Comparison of ENCODE assay signal across 9 cellular contexts in genomic region chr11:10304495-10305261, GRCh38. TPM values are rescaled to one million over a fixed set of nuclear protein-coding genes. Genes with fewer than 3 reads are reported as not detected.
DNase-seq lines count a peak whose midpoint lies in the region; ATAC-seq, FAIRE-seq and TF ChIP-seq lines count a peak whose summit lies in the region.
"Had no signal": no experiment of that assay in that cellular context is flagged by ENCODE, and none has a peak within 500 bp of the region (broad histone marks: within the 10 kb centered on the region; RNA-seq: fewer than 3 reads in every experiment).

Gene ADM, plus strand, starts transcription at chr11:10305073. Its CDS starts 628 bp downstream, at chr11:10305701.

- no TSS peak for BruUV-seq in mammary epithelial cell (replicated peaks; lab: Mats Ljungman, UMichigan)

- ATAC-seq in DND-41 (ENCODE audit: insufficient read depth, low read depth) (peak; percentile 35), GM21423 (IDR thresholded peaks at IDR 0.05; ENCODE audit: unreplicated experiment) (no peak), GM19351 (IDR thresholded peaks at IDR 0.05; ENCODE audit: unreplicated experiment) (no peak)

- H3K36me3 ChIP-seq in DND-41 (ENCODE audit: insufficient read depth, low read length), result peaks cover 3% of the 10 kb centered on the region; the same call in 1 of the 2 replicates
- 0 out of 2 replicates have a peak, but pooled peaks cover 3% of the 10 kb centered on the region for H3K36me3 ChIP-seq in SJSA1
- peaks cover 5% of the 10 kb centered on the region for H3K36me3 ChIP-seq in mammary epithelial cell (ENCODE audit: insufficient read depth, low read length)
- peaks cover 5% of the 10 kb centered on the region for H3K36me3 ChIP-seq in iPS-18a (ENCODE audit: control insufficient read depth, low read depth, low read length)

- H3K27me3 ChIP-seq in DND-41 (ENCODE audit: insufficient read depth, low read length, poor library complexity), result peaks cover 59% of the 10 kb centered on the region
- no peaks in the 10 kb centered on the region for H3K27me3 ChIP-seq in SJSA1 (replicated peaks)
- no peaks in the 10 kb centered on the region for H3K27me3 ChIP-seq in mammary epithelial cell (ENCODE audit: insufficient read depth, low read length)
- H3K27me3 ChIP-seq in iPS-18a (ENCODE audit: control insufficient read depth, insufficient read depth, low read length), result peaks cover 80% of the 10 kb centered on the region

- H3K4me2 ChIP-seq in DND-41 (ENCODE audit: insufficient read depth, low read length) (peak within 1 kb of the TSS; percentile 88), mammary epithelial cell (ENCODE audit: insufficient read depth, low read depth, low read length) (peak within 1 kb of the TSS; percentile 100)

- H3K9ac ChIP-seq in DND-41 (ENCODE audit: low read depth, low read length) (peak within 1 kb of the TSS; percentile 55), mammary epithelial cell (ENCODE audit: insufficient read depth, low read length) (peak within 1 kb of the TSS; percentile 91), iPS-18a (ENCODE audit: low read length) (peak within 1 kb of the TSS; percentile 78)

- H2AFZ ChIP-seq in DND-41 (ENCODE audit: low read depth, low read length), result peak within 1 kb of the TSS; percentile 68
- peak within 1 kb of the TSS; percentile 88 for H2AFZ ChIP-seq in mammary epithelial cell (ENCODE audit: low read depth, low read length)

- intact Hi-C loops in mammary epithelial cell (cut with micrococcal nuclease), result loop anchor here (1.0 to 2.0 kb wide), 3 partner anchors 182 to 729 kb away; no protein-coding TSS in a partner anchor

- peaks cover 74% of the 10 kb centered on the region for H3K4me1 ChIP-seq in DND-41 (ENCODE audit: insufficient read depth, low read length)
- H3K4me1 ChIP-seq in SJSA1 (replicated peaks), result peaks cover 62% of the 10 kb centered on the region
- H3K4me1 ChIP-seq in mammary epithelial cell (ENCODE audit: insufficient read depth, low read length), result peaks cover 49% of the 10 kb centered on the region
- peaks cover 26% of the 10 kb centered on the region for H3K4me1 ChIP-seq in iPS-18a (ENCODE audit: control insufficient read depth, low read depth, low read length)

- H4K20me1 ChIP-seq in DND-41 (ENCODE audit: insufficient read depth, low read length) (peaks cover 5% of the 10 kb centered on the region), mammary epithelial cell (ENCODE audit: insufficient read depth, low read length) (no peaks in the 10 kb centered on the region)

- DNase-seq in DND-41 (peak; percentile 44), HTR-8/SVneo (ENCODE audit: insufficient read length, low spot score) (peak; percentile 86), SJSA1 (ENCODE audit: low read depth in 1 of 2, low spot score in 2 of 2) (peak; percentile 87 to 90), mammary epithelial cell (peak; percentile 91), retinal pigment epithelial cell (ENCODE audit: low read depth) (no peak)

- dilution Hi-C loops in mammary epithelial cell (cut with HindIII; ENCODE audit: low sequenced_read_pairs), result loop anchor here (5.0 kb wide), 1 partner anchor 552 kb away; no protein-coding TSS in a partner anchor

- no peaks in the 10 kb centered on the region for H3K79me2 ChIP-seq in DND-41 (ENCODE audit: insufficient read depth, low read length)
- H3K79me2 ChIP-seq in mammary epithelial cell (ENCODE audit: insufficient read depth, low read length), result peaks cover 44% of the 10 kb centered on the region

- no peaks in the 10 kb centered on the region for H3K9me3 ChIP-seq in DND-41 (ENCODE audit: insufficient read depth, low read length, severe bottlenecking)
- no peaks in the 10 kb centered on the region for H3K9me3 ChIP-seq in SJSA1 (replicated peaks)
- H3K9me3 ChIP-seq in mammary epithelial cell (replicated peaks; ENCODE audit: insufficient read depth, low read length), result no peaks in the 10 kb centered on the region
- H3K9me3 ChIP-seq in iPS-18a (ENCODE audit: control insufficient read depth, low read depth, low read length), result no peaks in the 10 kb centered on the region

- FAIRE-seq in HTR-8/SVneo (lab: Jason Lieb, UNC), result peak; percentile 48
- FAIRE-seq: islet of Langerhans had no signal

- CTCF ChIA-PET in mammary epithelial cell (lab: Charles Lee; ENCODE audit: low non-redundant PET), result interaction anchor here (0.6 to 0.7 kb wide), 5 partner anchors 89 to 1167 kb away, joined by 3 to 9 read pairs (median 6); no protein-coding TSS in a partner anchor

- in situ Hi-C loops in mammary epithelial cell (cut with MboI; ENCODE audit: low sequenced_read_pairs in 2 of 2), result loop anchor here (10.0 to 25.0 kb wide), 5 partner anchors 100 to 692 kb away; no protein-coding TSS in a partner anchor

- WGBS in mammary epithelial cell (ENCODE audit: low coverage, missing lambda C conversion rate), result under 1% methylated on average over 18 of the region's 48 CpGs

- H3K27ac ChIP-seq in DND-41 (ENCODE audit: low read length) (peak within 1 kb of the TSS; percentile 30; the same call in 1 of the 2 replicates), SJSA1 (peak within 1 kb of the TSS; percentile 69), mammary epithelial cell (ENCODE audit: insufficient read depth, low read depth, low read length) (peak within 1 kb of the TSS; percentile 95), iPS-18a (ENCODE audit: low read length) (no peak within 1 kb of the TSS)

- TF ChIP-seq CTCF in DND-41 (IDR thresholded peaks at IDR 0.05; ENCODE audit: borderline replicate concordance, extremely low read depth, low read length, poor library complexity, severe bottlenecking), result peak; percentile 52
- TF ChIP-seq CTCF in mammary epithelial cell (conservative IDR thresholded peaks at IDR 0.05 in 1 of 2, IDR thresholded peaks at IDR 0.05 in 1 of 2; ENCODE audit: extremely low read depth in 1 of 2, insufficient read depth in 1 of 2, low read depth in 1 of 2, low read length in 2 of 2), result peak in 1 of 2 donors; percentile 56
- peak; percentile 49 for TF ChIP-seq CTCF in retinal pigment epithelial cell (conservative IDR thresholded peaks at IDR 0.05; ENCODE audit: low read depth, low read length)

- H3K4me3 ChIP-seq in DND-41 (ENCODE audit: low read depth in 1 of 2, low read length in 2 of 2) (peak within 1 kb of the TSS; percentile 27 to 68; a peak in 3 of 4 replicates), SJSA1 (peak within 1 kb of the TSS; percentile 55), mammary epithelial cell (replicated peaks in 1 of 3; ENCODE audit: insufficient read depth in 1 of 3, low read depth in 2 of 3, low read length in 3 of 3) (peak within 1 kb of the TSS; percentile 62 to 80 (median 72)), iPS-18a (ENCODE audit: low read length) (peak within 1 kb of the TSS; percentile 95), retinal pigment epithelial cell (ENCODE audit: low read length) (peak within 1 kb of the TSS; percentile 86)

RNA-seq across cellular contexts. Expression of gene ADM, which starts in this region (rescaled TPM):
- total RNA-seq in SJSA1 (2014; rRNA removed; shearing (Covaris generic)), result 6.2 and 9.2 TPM in 2 replicates
- total RNA-seq in mammary epithelial cell, result 100 to 1,000 TPM in 1 of 2 donors, 10 to 100 TPM in 1; 74.6 to 231 TPM
- 48.9 TPM for polyA plus RNA-seq in mammary epithelial cell
- polyA minus RNA-seq in mammary epithelial cell, result 28.9 TPM
